ENCODE assay signal across 19 cellular contexts in the genomic region with DNA sequence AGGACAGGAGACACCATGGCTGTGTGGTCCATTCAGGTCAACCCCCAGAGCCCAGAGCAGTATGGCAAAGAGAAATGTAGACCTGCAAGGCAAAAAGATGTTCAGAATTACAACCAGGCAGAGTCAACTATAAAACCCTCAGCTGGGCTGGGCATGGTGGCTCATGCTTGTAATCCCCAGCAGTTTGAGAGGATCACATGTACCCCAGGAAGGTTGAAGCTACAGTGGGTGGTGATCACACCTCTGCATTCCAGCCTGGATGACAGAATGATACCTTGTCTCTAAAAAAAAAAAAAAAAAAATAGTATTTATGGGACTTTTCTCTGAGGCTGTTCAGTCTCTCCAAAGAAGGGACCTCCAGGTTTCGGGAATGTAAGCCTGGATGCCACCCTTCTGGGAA. TPM values are rescaled to one million over a fixed set of nuclear protein-coding genes. Genes with fewer than 3 reads are reported as not detected.
DNase-seq lines count a peak whose midpoint lies in the region; ATAC-seq, FAIRE-seq and TF ChIP-seq lines count a peak whose summit lies in the region.
"Had no signal": no experiment of that assay in that cellular context is flagged by ENCODE, and none has a peak within 500 bp of the region (broad histone marks: within the 10 kb centered on the region; RNA-seq: fewer than 3 reads in every experiment).

No MANE protein-coding gene starts in this region.

- no peak for DNase-seq in T-helper 17 cell
- no peak for DNase-seq in H1 (ENCODE audit: low read depth in 1 of 2, low spot score in 2 of 2)
- DNase-seq in progenitor cell of endocrine pancreas (ENCODE audit: low spot score, unreplicated experiment), result no peak
- DNase-seq in stimulated activated CD4-positive, alpha-beta T cell treated with anti-CD3 and anti-CD28 coated beads, Interleukin-15, amount 100 ng/mL, for 24 hours, result no peak
- DNase-seq in kidney, result no peak
- DNase-seq: C1 segment of cervical spinal cord; Calu3; CD4-positive, alpha-beta memory T cell; COR-L47; DND-41; GM23248; H7; HCEC 1CT had no signal

- H2AK5ac ChIP-seq in H1 (ENCODE audit: low read depth, low read length), result no peak overlapping the region

- no peaks in the 10 kb centered on the region for H4K20me1 ChIP-seq in H1 (replicated peaks in 1 of 2; ENCODE audit: control insufficient read depth in 1 of 2, insufficient read depth in 2 of 2, low read length in 2 of 2)

- no peaks in the 10 kb centered on the region for H3K36me3 Mint-ChIP-seq in T-helper 17 cell (ENCODE audit: low read depth)
- H3K36me3 Mint-ChIP-seq in progenitor cell of endocrine pancreas (ENCODE audit: insufficient read depth), result no peaks in the 10 kb centered on the region
- H3K36me3 Mint-ChIP-seq: CD4-positive, alpha-beta memory T cell had no signal

- peak overlapping the region; percentile 6 for H3K27ac Mint-ChIP-seq in T-helper 17 cell
- H3K27ac Mint-ChIP-seq in progenitor cell of endocrine pancreas, result peak overlapping the region; percentile 63

- H3K4me3 ChIP-seq in H1 (ENCODE audit: extremely low read depth in 1 of 4, insufficient read depth in 2 of 4, low read depth in 3 of 4, low read length in 4 of 4), result no peak overlapping the region
- H3K4me3 ChIP-seq in kidney (ENCODE audit: low read length in 2 of 2), result no peak overlapping the region
- H3K4me3 ChIP-seq: GM23248 had no signal

- no peak for TF ChIP-seq CTCF in H1 (IDR thresholded peaks at IDR 0.05; ENCODE audit: control extremely low read depth in 1 of 3, insufficient read depth in 1 of 3, low read depth in 1 of 3, low read length in 3 of 3)
- no peak for TF ChIP-seq CTCF in progenitor cell of endocrine pancreas (IDR thresholded peaks at IDR 0.05; ENCODE audit: unreplicated experiment)
- TF ChIP-seq CTCF in kidney (IDR thresholded peaks at IDR 0.05; ENCODE audit: borderline replicate concordance, extremely low read depth, insufficient read depth), result no peak

- TF ChIP-seq POLR2A in H1 (IDR thresholded peaks at IDR 0.05; ENCODE audit: control extremely low read depth in 1 of 2, low read depth in 2 of 2, low read length in 2 of 2), result no peak

- TF ChIP-seq RAD21 in H1 (IDR thresholded peaks at IDR 0.05 in 1 of 2, conservative IDR thresholded peaks at IDR 0.05 in 1 of 2; ENCODE audit: low read depth in 2 of 2, low read length in 2 of 2), result no peak

- H3K9ac ChIP-seq in H1 (replicated peaks in 1 of 4; ENCODE audit: extremely low read depth in 1 of 4, low read depth in 3 of 4, low read length in 3 of 4), result no peak overlapping the region
- no peak overlapping the region for H3K9ac ChIP-seq in kidney (ENCODE audit: low read length in 2 of 2)
- H3K9ac ChIP-seq: GM23248 had no signal

- no peak overlapping the region for H2BK120ac ChIP-seq in H1 (replicated peaks; ENCODE audit: low read depth, low read length)

- no peak overlapping the region for H4K91ac ChIP-seq in H1 (replicated peaks; ENCODE audit: insufficient read length, low read length)

- H3K27ac ChIP-seq in H1 (ENCODE audit: low read depth, low read length) (no peak overlapping the region), kidney (ENCODE audit: low read depth in 2 of 2, low read length in 2 of 2) (no peak overlapping the region)
- H3K27ac ChIP-seq: GM23248 had no signal

- no peak overlapping the region for H3K23ac ChIP-seq in H1 (ENCODE audit: insufficient read length)

- FAIRE-seq in H1 (lab: Jason Lieb, UNC), result no peak
- FAIRE-seq in kidney (lab: Jason Lieb, UNC), result no peak
- FAIRE-seq: G401.6, GM12892, GM19239 had no signal

- H3K9me3 Mint-ChIP-seq in progenitor cell of endocrine pancreas (ENCODE audit: low read depth), result no peaks in the 10 kb centered on the region
- H3K9me3 Mint-ChIP-seq: CD4-positive, alpha-beta memory T cell had no signal

- no peak overlapping the region for H2BK12ac ChIP-seq in H1 (ENCODE audit: low read depth, low read length)

- no peak overlapping the region for H3K4ac ChIP-seq in H1 (replicated peaks; ENCODE audit: insufficient read length, low read depth, low read length)

- H3K23me2 ChIP-seq in H1 (ENCODE audit: low read depth, low read length), result no peaks in the 10 kb centered on the region

- H3K18ac ChIP-seq in H1 (ENCODE audit: extremely low read depth, low read length), result no peak overlapping the region

- POLR2A ChIA-PET in H1 (lab: Charles Lee; ENCODE audit: partially characterized antibody), result no interaction called here

- peak overlapping the region; percentile 65; the same call in 1 of the 2 replicates for H2AFZ ChIP-seq in H1 (ENCODE audit: low read length)
- H2AFZ ChIP-seq: GM23248 had no signal

- H3K79me1 ChIP-seq in H1 (ENCODE audit: low read depth, low read length), result no peaks in the 10 kb centered on the region

- no peak overlapping the region for H4K8ac ChIP-seq in H1 (ENCODE audit: extremely low read depth, insufficient read depth, low read length)

- TF ChIP-seq EP300 in H1 (IDR thresholded peaks at IDR 0.05; ENCODE audit: borderline replicate concordance in 1 of 2, low read depth in 2 of 2, low read length in 2 of 2), result no peak

- H3K79me2 ChIP-seq in H1 (ENCODE audit: control insufficient read depth in 1 of 2, insufficient read depth in 2 of 2, low read length in 2 of 2), result no peaks in the 10 kb centered on the region

- H2BK15ac ChIP-seq in H1 (ENCODE audit: low read length), result no peak overlapping the region

- intact Hi-C loops in kidney (cut with DNase I), result no loop called here

- H4K5ac ChIP-seq in H1 (ENCODE audit: insufficient read length, low read depth, low read length), result no peak overlapping the region

- no peak overlapping the region for H3K4me2 ChIP-seq in H1 (ENCODE audit: insufficient read depth in 1 of 2, low read depth in 2 of 2, low read length in 2 of 2)

- CTCF ChIA-PET in H1 (lab: Charles Lee; ENCODE audit: partially characterized antibody), result no interaction called here

- H3K4me1 Mint-ChIP-seq in T-helper 17 cell, result peaks cover 8% of the 10 kb centered on the region
- H3K4me1 Mint-ChIP-seq in progenitor cell of endocrine pancreas (ENCODE audit: low read depth), result no peaks in the 10 kb centered on the region

- no peaks in the 10 kb centered on the region for H3K4me1 ChIP-seq in H1 (replicated peaks in 1 of 4; ENCODE audit: control insufficient read depth in 3 of 4, insufficient read depth in 4 of 4, low read length in 3 of 4)
- no peaks in the 10 kb centered on the region for H3K4me1 ChIP-seq in kidney (ENCODE audit: control insufficient read depth in 1 of 2, insufficient read depth in 1 of 2, low read depth in 1 of 2, low read length in 2 of 2)

- no peaks in the 10 kb centered on the region for H3K36me3 ChIP-seq in H1 (ENCODE audit: control insufficient read depth in 2 of 4, insufficient read depth in 4 of 4, low read length in 3 of 4)
- H3K36me3 ChIP-seq in kidney (ENCODE audit: control insufficient read depth in 1 of 2, insufficient read depth in 2 of 2, low read length in 2 of 2), result no peaks in the 10 kb centered on the region

- H3K27me3 Mint-ChIP-seq in T-helper 17 cell (no peaks in the 10 kb centered on the region), progenitor cell of endocrine pancreas (no peaks in the 10 kb centered on the region)
- H3K27me3 Mint-ChIP-seq: CD4-positive, alpha-beta memory T cell had no signal

- H2BK5ac ChIP-seq in H1 (ENCODE audit: low read depth, low read length), result no peak overlapping the region

- no peak overlapping the region for H2BK20ac ChIP-seq in H1 (ENCODE audit: low read length)

- H3K56ac ChIP-seq in H1 (replicated peaks; ENCODE audit: insufficient read length, low read depth, low read length), result no peak overlapping the region

- H3K27me3 ChIP-seq in H1 (replicated peaks in 1 of 4; ENCODE audit: control insufficient read depth in 3 of 4, extremely low read depth in 1 of 4, insufficient read depth in 3 of 4, low read length in 3 of 4), result no peaks in the 10 kb centered on the region

- H3K14ac ChIP-seq in H1 (ENCODE audit: insufficient read length), result no peak overlapping the region

- H3K4me3 Mint-ChIP-seq in T-helper 17 cell (no peak overlapping the region), progenitor cell of endocrine pancreas (ENCODE audit: low read depth) (no peak overlapping the region)
- H3K4me3 Mint-ChIP-seq: CD4-positive, alpha-beta memory T cell had no signal

- H3K9me3 ChIP-seq in T-helper 17 cell (ENCODE audit: control insufficient read depth, low read length, poor library complexity, severe bottlenecking) (no peaks in the 10 kb centered on the region), H1 (ENCODE audit: insufficient read depth in 2 of 2, low read depth in 1 of 2, low read length in 1 of 2) (no peaks in the 10 kb centered on the region), kidney (ENCODE audit: control insufficient read depth in 1 of 2, low read length in 2 of 2) (no peaks in the 10 kb centered on the region)

- 86% methylated on average over 1 of the region's 1 CpG; no CpG with 5 or more reads in 1 of the 2 experiments for WGBS in H1 (ENCODE audit: extremely low coverage in 1 of 2, insufficient coverage in 1 of 2, insufficient read length in 1 of 2, insufficient replicate concordance in 2 of 2, low coverage in 1 of 2, low lambda C conversion rate in 2 of 2, missing lambda C conversion rate in 1 of 2), 2 experiments

- ATAC-seq in T-helper 17 cell (no peak), GM18861 (IDR thresholded peaks at IDR 0.05; ENCODE audit: unreplicated experiment) (no peak)

RNA-seq across cellular contexts. Expression of gene LDHA, which starts 18.4 kb away (rescaled TPM):
- 100 to 1,000 TPM; 260 to 313 TPM for total RNA-seq in T-helper 17 cell
- total RNA-seq in H1 (2021; fragmentation: NEBNext Ultra II Directional; extraction: Animal tissue kit (Norgen Biotek cat#: 25700)), result 480 and 486 TPM in 2 replicates
- 241 and 443 TPM in 2 replicates for polyA plus RNA-seq in H1 (2011; rRNA removed)
- 473 TPM for polyA plus RNA-seq in H1 (2011; cell fraction: cytosol; rRNA removed)
- 85.6 TPM for polyA plus RNA-seq in H1 (2011; cell fraction: nucleus; rRNA removed)
- 443 to 712 TPM (median 548 TPM) in 4 replicates for polyA plus RNA-seq in H1 (2012, experiment 1 of 2)
- 85.5 TPM for polyA plus RNA-seq in H1 (2012, experiment 2 of 2)
- polyA plus RNA-seq in H1 (2013, experiment 1 of 2), result 338 TPM
- 376 TPM for polyA plus RNA-seq in H1 (2013, experiment 2 of 2)
- 382 and 565 TPM in 2 replicates for polyA minus RNA-seq in H1 (2011; rRNA and poly(A)+ RNA removed)
- polyA minus RNA-seq in H1 (2011; cell fraction: cytosol; rRNA and poly(A)+ RNA removed), result 255 TPM
- 107 TPM for polyA minus RNA-seq in H1 (2011; cell fraction: nucleus; rRNA and poly(A)+ RNA removed)
- 60.6 and 78.1 TPM in 2 replicates for total RNA-seq in progenitor cell of endocrine pancreas
- total RNA-seq in kidney, result 755 TPM
- polyA plus RNA-seq in kidney (ENCODE audit: insufficient read depth, low read depth, low replicate concordance), result 466 TPM

RNA-seq across cellular contexts. Expression of gene LDHC, which starts 36.2 kb away (rescaled TPM):
- not detected for total RNA-seq in T-helper 17 cell
- 0.88 and 0.96 TPM in 2 replicates for total RNA-seq in H1 (2021; fragmentation: NEBNext Ultra II Directional; extraction: Animal tissue kit (Norgen Biotek cat#: 25700))
- polyA plus RNA-seq in H1 (2011; rRNA removed), result 0.39 and 1.2 TPM in 2 replicates
- polyA plus RNA-seq in H1 (2011; cell fraction: cytosol; rRNA removed), result 1.1 TPM
- polyA plus RNA-seq in H1 (2011; cell fraction: nucleus; rRNA removed), result 0.23 TPM
- polyA plus RNA-seq in H1 (2012, experiment 1 of 2), result 0.64 to 1.2 TPM (median 0.96 TPM) in 4 replicates
- 0.31 TPM for polyA plus RNA-seq in H1 (2012, experiment 2 of 2)
- 0.53 TPM for polyA plus RNA-seq in H1 (2013, experiment 1 of 2)
- polyA plus RNA-seq in H1 (2013, experiment 2 of 2), result 0.61 TPM
- 0.09 and 0.49 TPM in 2 replicates for polyA minus RNA-seq in H1 (2011; rRNA and poly(A)+ RNA removed)
- not detected for polyA minus RNA-seq in H1 (2011; cell fraction: cytosol; rRNA and poly(A)+ RNA removed)
- 0.40 TPM for polyA minus RNA-seq in H1 (2011; cell fraction: nucleus; rRNA and poly(A)+ RNA removed)
- total RNA-seq in progenitor cell of endocrine pancreas, result 0.29 and 0.55 TPM in 2 replicates
- total RNA-seq in kidney, result not detected
- polyA plus RNA-seq in kidney (ENCODE audit: insufficient read depth, low read depth, low replicate concordance), result 3.9 TPM
- total RNA-seq: A673; Calu3; CD4-positive, alpha-beta memory T cell; GM23248 had no signal
- polyA plus RNA-seq: BJ; CD4-positive, alpha-beta memory T cell; GM23248 had no signal

RNA-seq across cellular contexts. Expression of gene GTF2H1, which starts 53.6 kb away (rescaled TPM):
- 10 to 100 TPM; 22.0 to 24.4 TPM for total RNA-seq in T-helper 17 cell
- 26.3 and 28.0 TPM in 2 replicates for total RNA-seq in H1 (2021; fragmentation: NEBNext Ultra II Directional; extraction: Animal tissue kit (Norgen Biotek cat#: 25700))
- polyA plus RNA-seq in H1 (2011; rRNA removed), result 9.1 and 9.3 TPM in 2 replicates
- 13.2 TPM for polyA plus RNA-seq in H1 (2011; cell fraction: cytosol; rRNA removed)
- polyA plus RNA-seq in H1 (2011; cell fraction: nucleus; rRNA removed), result 17.3 TPM
- 12.8 to 22.2 TPM (median 16.6 TPM) in 4 replicates for polyA plus RNA-seq in H1 (2012, experiment 1 of 2)
- 1.7 TPM for polyA plus RNA-seq in H1 (2012, experiment 2 of 2)
- polyA plus RNA-seq in H1 (2013, experiment 1 of 2), result 16.9 TPM
- 16.1 TPM for polyA plus RNA-seq in H1 (2013, experiment 2 of 2)
- 21.8 and 34.5 TPM in 2 replicates for polyA minus RNA-seq in H1 (2011; rRNA and poly(A)+ RNA removed)
- 17.3 TPM for polyA minus RNA-seq in H1 (2011; cell fraction: cytosol; rRNA and poly(A)+ RNA removed)
- polyA minus RNA-seq in H1 (2011; cell fraction: nucleus; rRNA and poly(A)+ RNA removed), result 35.7 TPM
- 43.9 and 45.4 TPM in 2 replicates for total RNA-seq in progenitor cell of endocrine pancreas
- 43.2 TPM for total RNA-seq in kidney
- polyA plus RNA-seq in kidney (ENCODE audit: insufficient read depth, low read depth, low replicate concordance), result 21.4 TPM

RNA-seq across cellular contexts. Expression of gene HPS5, which starts 54.0 kb away (rescaled TPM):
- 10 to 100 TPM; 12.8 to 15.7 TPM for total RNA-seq in T-helper 17 cell
- total RNA-seq in H1 (2021; fragmentation: NEBNext Ultra II Directional; extraction: Animal tissue kit (Norgen Biotek cat#: 25700)), result 16.7 and 18.5 TPM in 2 replicates
- 3.9 and 5.0 TPM in 2 replicates for polyA plus RNA-seq in H1 (2011; rRNA removed)
- polyA plus RNA-seq in H1 (2011; cell fraction: cytosol; rRNA removed), result 7.9 TPM
- polyA plus RNA-seq in H1 (2011; cell fraction: nucleus; rRNA removed), result 4.8 TPM
- polyA plus RNA-seq in H1 (2012, experiment 1 of 2), result 7.5 to 12.8 TPM (median 10.5 TPM) in 4 replicates
- polyA plus RNA-seq in H1 (2012, experiment 2 of 2), result 0.72 TPM
- polyA plus RNA-seq in H1 (2013, experiment 1 of 2), result 8.1 TPM
- polyA plus RNA-seq in H1 (2013, experiment 2 of 2), result 7.4 TPM
- polyA minus RNA-seq in H1 (2011; rRNA and poly(A)+ RNA removed), result 20.2 and 23.0 TPM in 2 replicates
- polyA minus RNA-seq in H1 (2011; cell fraction: cytosol; rRNA and poly(A)+ RNA removed), result 11.0 TPM
- polyA minus RNA-seq in H1 (2011; cell fraction: nucleus; rRNA and poly(A)+ RNA removed), result 19.3 TPM
- total RNA-seq in progenitor cell of endocrine pancreas, result 17.6 and 18.6 TPM in 2 replicates
- 17.2 TPM for total RNA-seq in kidney
- 7.7 TPM for polyA plus RNA-seq in kidney (ENCODE audit: insufficient read depth, low read depth, low replicate concordance)
